ENCODE assay signal across 8 cellular contexts in genomic region chr17:15999974-16000827, GRCh38. TPM values are rescaled to one million over a fixed set of nuclear protein-coding genes. Genes with fewer than 3 reads are reported as not detected.
DNase-seq lines count a peak whose midpoint lies in the region; ATAC-seq and TF ChIP-seq lines count a peak whose summit lies in the region.

No MANE protein-coding gene starts in this region.

- H3K9me3 ChIP-seq in cardiac muscle cell (ENCODE audit: low read depth): no peaks in the 10 kb centered on the region

- no peaks in the 10 kb centered on the region for H3K27me3 Mint-ChIP-seq in MCF 10A (ENCODE audit: insufficient read depth, unreplicated experiment)
- no peaks in the 10 kb centered on the region for H3K27me3 Mint-ChIP-seq in stimulated activated naive CD8-positive, alpha-beta T cell treated with anti-CD3 and anti-CD28 coated beads, Interleukin-15, amount 100 ng/mL, for 72 hours

- CTCF ChIA-PET in MCF 10A (lab: Yijun Ruan, JAX): interaction anchor here (0.6 to 5.9 kb wide), 11 partner anchors 47 to 707 kb away, joined by 3 to 40 read pairs (median 4); partner anchors contain the start of gene ADORA2B

- no peak for TF ChIP-seq CTCF in cardiac muscle cell (IDR thresholded peaks at IDR 0.05; ENCODE audit: low read depth, low read length)
- no peak for TF ChIP-seq CTCF in MCF 10A (IDR thresholded peaks at IDR 0.05; ENCODE audit: unreplicated experiment)

- H3K27ac Mint-ChIP-seq in MCF 10A (ENCODE audit: low read depth, unreplicated experiment): peak overlapping the region; percentile 93
- H3K27ac Mint-ChIP-seq in stimulated activated naive CD8-positive, alpha-beta T cell treated with anti-CD3 and anti-CD28 coated beads, Interleukin-15, amount 100 ng/mL, for 72 hours: peak overlapping the region; percentile 80 to 89

- POLR2A ChIA-PET in MCF 10A (lab: Yijun Ruan, JAX): interaction anchor here (0.6 to 9.1 kb wide), 26 partner anchors 9 to 735 kb away, joined by 3 to 134 read pairs (median 4); partner anchors contain the start of genes ADORA2B, NCOR1 and PIGL

- DNase-seq in cardiac muscle cell (ENCODE audit: low read depth in 1 of 2, low spot score in 1 of 2): peak; percentile 44 to 68
- DNase-seq in left ventricle myocardium superior: no peak
- peak; percentile 56 for DNase-seq in NCI-H2227 (lab: John Stamatoyannopoulos, UW; ENCODE audit: unreplicated experiment)
- peak; percentile 30 for DNase-seq in MCF 10A (ENCODE audit: unreplicated experiment)
- no peak for DNase-seq in left colon
- no peak for DNase-seq in stimulated activated naive CD8-positive, alpha-beta T cell treated with anti-CD3 and anti-CD28 coated beads, Interleukin-15, amount 100 ng/mL, for 72 hours
- no peak for DNase-seq in activated effector memory CD4-positive, alpha-beta T cell treated with Interleukin-2 at 50 U/mL for 16 hours

- no peak for ATAC-seq in left ventricle myocardium superior
- ATAC-seq in HG02852 (IDR thresholded peaks at IDR 0.05; ENCODE audit: unreplicated experiment): peak; percentile 31
- peak; percentile 54 for ATAC-seq in left colon
- ATAC-seq in stimulated activated naive CD8-positive, alpha-beta T cell treated with anti-CD3 and anti-CD28 coated beads, Interleukin-15, amount 100 ng/mL, for 72 hours: peak; percentile 66

- intact Hi-C loops in left ventricle myocardium superior (cut with micrococcal nuclease) (loop anchor here (5.0 kb wide), 1 partner anchor 173 kb away; no protein-coding TSS in a partner anchor), MCF 10A (cut with micrococcal nuclease) (loop anchor here (2.0 kb wide), 2 partner anchors 41 to 151 kb away; no protein-coding TSS in a partner anchor), left colon (cut with DNase I, micrococcal nuclease) (loop anchor here in 1 of 2 donors (10.0 kb wide), 2 partner anchors 55 to 165 kb away; partner anchors contain the start of gene ADORA2B)

- peaks cover 15% of the 10 kb centered on the region for H3K4me1 Mint-ChIP-seq in MCF 10A (ENCODE audit: insufficient read depth, unreplicated experiment)
- peaks cover 36% of the 10 kb centered on the region for H3K4me1 Mint-ChIP-seq in stimulated activated naive CD8-positive, alpha-beta T cell treated with anti-CD3 and anti-CD28 coated beads, Interleukin-15, amount 100 ng/mL, for 72 hours

- no TSS peak for BruUV-seq in MCF 10A (replicated peaks; lab: Mats Ljungman, UMichigan)

- H3K4me1 ChIP-seq in cardiac muscle cell (ENCODE audit: low read depth): peaks cover 8% of the 10 kb centered on the region

- H3K9me3 Mint-ChIP-seq in MCF 10A (ENCODE audit: unreplicated experiment): peaks cover 7% of the 10 kb centered on the region
- no peaks in the 10 kb centered on the region for H3K9me3 Mint-ChIP-seq in stimulated activated naive CD8-positive, alpha-beta T cell treated with anti-CD3 and anti-CD28 coated beads, Interleukin-15, amount 100 ng/mL, for 72 hours

- H3K27ac ChIP-seq in cardiac muscle cell: peak overlapping the region; percentile 79

- peaks cover 48% of the 10 kb centered on the region for H3K36me3 Mint-ChIP-seq in MCF 10A (ENCODE audit: insufficient read depth, unreplicated experiment)

- H3K4me3 ChIP-seq in cardiac muscle cell: peak overlapping the region; percentile 52

- H3K36me3 ChIP-seq in cardiac muscle cell: peaks cover 33% of the 10 kb centered on the region

- peak overlapping the region; percentile 82 for H3K4me3 Mint-ChIP-seq in MCF 10A (ENCODE audit: unreplicated experiment)
- peak overlapping the region; percentile 83 to 95 for H3K4me3 Mint-ChIP-seq in stimulated activated naive CD8-positive, alpha-beta T cell treated with anti-CD3 and anti-CD28 coated beads, Interleukin-15, amount 100 ng/mL, for 72 hours

- no peaks in the 10 kb centered on the region for H3K27me3 ChIP-seq in cardiac muscle cell

RNA-seq across cellular contexts. Expression of gene TTC19, which starts 0.6 kb away (rescaled TPM):
- total RNA-seq in cardiac muscle cell (115 and 133 TPM in 2 replicates), left ventricle myocardium superior (25.1 TPM), MCF 10A (2022) (46.7 and 49.5 TPM in 2 replicates), left colon (10 to 100 TPM; 50.7 to 53.6 TPM)
- polyA plus RNA-seq in cardiac muscle cell: 76.5 and 79.0 TPM in 2 replicates

RNA-seq across cellular contexts. Expression of gene ZSWIM7, which starts 0.7 kb away (rescaled TPM):
- total RNA-seq in cardiac muscle cell (28.1 and 47.8 TPM in 2 replicates), left ventricle myocardium superior (19.5 TPM), MCF 10A (2022) (44.1 and 63.3 TPM in 2 replicates), left colon (10 to 100 TPM; 22.4 to 23.5 TPM)
- polyA plus RNA-seq in cardiac muscle cell: 81.6 and 84.7 TPM in 2 replicates

RNA-seq across cellular contexts. Expression of gene ADORA2B, which starts 55.3 kb away (rescaled TPM):
- total RNA-seq in cardiac muscle cell: 10.5 and 12.2 TPM in 2 replicates
- 11.6 and 16.2 TPM in 2 replicates for polyA plus RNA-seq in cardiac muscle cell
- 0.57 TPM for total RNA-seq in left ventricle myocardium superior
- total RNA-seq in MCF 10A (2022): 21.7 and 26.0 TPM in 2 replicates
- 10 to 100 TPM; 28.6 to 31.4 TPM for total RNA-seq in left colon

Comparison
In these comparisons a context has a peak if more than half of its experiments do, and no peak if none do; other contexts are left out.
1. DNase-seq: peak in cardiac muscle cell (2 of 2), NCI-H2227 (single experiment) and MCF 10A (single experiment); none in left ventricle myocardium superior (single experiment), left colon (0 of 2), stimulated activated naive CD8-positive, alpha-beta T cell treated with anti-CD3 and anti-CD28 coated beads, Interleukin-15, amount 100 ng/mL, for 72 hours (0 of 2) and activated effector memory CD4-positive, alpha-beta T cell treated with Interleukin-2 at 50 U/mL for 16 hours (single experiment).